In genomic region chr2:224638338-224638823, GRCh38 we compare ENCODE assay signal across 8 cellular contexts.
DNase-seq lines count a peak whose midpoint lies in the region; ATAC-seq and TF ChIP-seq lines count a peak whose summit lies in the region.

No MANE protein-coding gene starts in this region.

- H3K4me1 ChIP-seq in OCI-LY3 (ENCODE audit: low read length): peaks cover 8% of the 10 kb centered on the region

- no peaks in the 10 kb centered on the region for H3K27me3 ChIP-seq in OCI-LY3 (ENCODE audit: low read depth, low read length)

- ATAC-seq in GM19043 (IDR thresholded peaks at IDR 0.05; ENCODE audit: low read depth, unreplicated experiment) (peak; percentile 94), HG02970 (IDR thresholded peaks at IDR 0.05; ENCODE audit: low FRiP score, unreplicated experiment) (peak; percentile 76)

- H3K4me2 ChIP-seq in OCI-LY3 (ENCODE audit: low read length): peak overlapping the region; percentile 32

- H3K9ac ChIP-seq in OCI-LY3 (ENCODE audit: low read length): no peak overlapping the region

- H4K20me1 ChIP-seq in OCI-LY3 (ENCODE audit: insufficient read depth, low read length): no peaks in the 10 kb centered on the region

- H3K27ac ChIP-seq in OCI-LY3 (ENCODE audit: low read length): no peak overlapping the region

- DNase-seq in germinal center (ENCODE audit: low spot score): peak; percentile 79
- no peak for DNase-seq in epidermal melanocyte (ENCODE audit: insufficient read length, low spot score)
- no peak for DNase-seq in amygdala (lab: John Stamatoyannopoulos, UW)
- no peak for DNase-seq in cortex of kidney (lab: John Stamatoyannopoulos, UW)
- DNase-seq in NCI-H128 (lab: John Stamatoyannopoulos, UW; ENCODE audit: unreplicated experiment): no peak

- peak overlapping the region; percentile 90 for H2AFZ ChIP-seq in OCI-LY3 (ENCODE audit: low read depth, low read length)

- no peaks in the 10 kb centered on the region for H3K36me3 ChIP-seq in OCI-LY3 (replicated peaks; ENCODE audit: low read depth, low read length)

- H3K79me2 ChIP-seq in OCI-LY3 (ENCODE audit: low read length): no peaks in the 10 kb centered on the region

- H3K4me3 ChIP-seq in OCI-LY3 (ENCODE audit: low read length): no peak overlapping the region

- H3K9me3 ChIP-seq in OCI-LY3 (ENCODE audit: insufficient read depth, low read length): peaks cover 8% of the 10 kb centered on the region; the same call in 1 of the 2 replicates

- TF ChIP-seq CTCF in OCI-LY3 (IDR thresholded peaks at IDR 0.05; ENCODE audit: low read depth, low read length): no peak
